16 cellular contexts compared by ENCODE assay signal in genomic region chr3:71391361-71391760, GRCh38.
A peak's percentile ranks its signal among the peaks of the same experiment; 100 is the strongest.
DNase-seq lines count a peak whose midpoint lies in the region; ATAC-seq, FAIRE-seq and TF ChIP-seq lines count a peak whose summit lies in the region.
"Had no signal": no experiment of that assay in that cellular context is flagged by ENCODE, and none has a peak within 500 bp of the region (broad histone marks: within the 10 kb centered on the region; RNA-seq: fewer than 3 reads in every experiment).

No MANE protein-coding gene starts in this region.

- H3F3A ChIP-seq in MM.1S (ENCODE audit: insufficient read depth, low read length) = no peaks in the 10 kb centered on the region

- H3K36me3 ChIP-seq in MM.1S (replicated peaks; ENCODE audit: insufficient read depth, low read length) (no peaks in the 10 kb centered on the region), K562 (ENCODE audit: control insufficient read depth, insufficient read depth, low read length) (no peaks in the 10 kb centered on the region), spleen (no peaks in the 10 kb centered on the region)
- H3K36me3 ChIP-seq: SJCRH30, thyroid gland had no signal

- TF ChIP-seq EP300 in K562 (IDR thresholded peaks at IDR 0.05; ENCODE audit: low read length) = no peak

- H4K20me1 ChIP-seq in MM.1S (ENCODE audit: insufficient read depth, low read length) = no peaks in the 10 kb centered on the region
- no peaks in the 10 kb centered on the region for H4K20me1 ChIP-seq in K562 (replicated peaks; ENCODE audit: control insufficient read depth, insufficient read depth, low read length)

- CTCF ChIA-PET in activated CD4-positive, alpha-beta T cell treated with anti-CD3 and anti-CD28 coated beads for 36 hours (lab: Charles Lee) = interaction anchor here (0.8 to 1.5 kb wide), 2 partner anchors 12 to 296 kb away, joined by 3 to 5 read pairs; no protein-coding TSS in a partner anchor
- CTCF ChIA-PET in K562 (lab: Yijun Ruan, JAX; ENCODE audit: low intra/inter-chr PET ratio) = no interaction called here

- H3K4me2 ChIP-seq in MM.1S (ENCODE audit: low read depth, low read length) (no peak overlapping the region), K562 (ENCODE audit: insufficient read depth, low read length) (no peak overlapping the region)

- H3K4me3 Mint-ChIP-seq in activated CD4-positive, alpha-beta T cell treated with anti-CD3 and anti-CD28 coated beads for 36 hours = peak overlapping the region; percentile 52

- peak overlapping the region; percentile 69 for H3K27ac Mint-ChIP-seq in activated CD4-positive, alpha-beta T cell treated with anti-CD3 and anti-CD28 coated beads for 36 hours

- POLR2A ChIA-PET in activated CD4-positive, alpha-beta T cell treated with anti-CD3 and anti-CD28 coated beads for 36 hours (lab: Charles Lee) = interaction anchor here (0.9 kb wide), 1 partner anchor 193 kb away, joined by 3 read pairs; no protein-coding TSS in a partner anchor
- POLR2A ChIA-PET in K562 (lab: Yijun Ruan, JAX) = interaction anchor here (0.5 to 1.2 kb wide), 2 partner anchors 19 to 78 kb away, joined by 3 read pairs; no protein-coding TSS in a partner anchor

- no peak for TF ChIP-seq POLR2A in K562 (conservative IDR thresholded peaks at IDR 0.05)
- TF ChIP-seq POLR2A in spleen (IDR thresholded peaks at IDR 0.05) = no peak

- peak; percentile 26 for FAIRE-seq in K562 (lab: Jason Lieb, UNC)
- FAIRE-seq: colon had no signal

- TF ChIP-seq RAD21 in K562 (CRISPR knock-in tag; conservative IDR thresholded peaks at IDR 0.05 in 1 of 2, IDR thresholded peaks at IDR 0.05 in 1 of 2) = no peak

- peaks cover 78% of the 10 kb centered on the region for H3K4me1 Mint-ChIP-seq in activated CD4-positive, alpha-beta T cell treated with anti-CD3 and anti-CD28 coated beads for 36 hours

- peaks cover 3% of the 10 kb centered on the region for H3K9me3 Mint-ChIP-seq in activated CD4-positive, alpha-beta T cell treated with anti-CD3 and anti-CD28 coated beads for 36 hours (ENCODE audit: low read depth)

- 0 out of 2 replicates have a peak overlapping the region, but pooled peaks have one; percentile 82 for H3K27ac ChIP-seq in MM.1S (ENCODE audit: low read length)
- H3K27ac ChIP-seq in K562 (ENCODE audit: extremely low read depth, low read depth, low read length) = peak overlapping the region; percentile 42
- peak overlapping the region; percentile 67 to 88 (median 82) for H3K27ac ChIP-seq in spleen
- H3K27ac ChIP-seq: SJCRH30, thyroid gland had no signal

- 57% methylated on average over 6 of the region's 7 CpGs for WGBS in K562 (ENCODE audit: insufficient coverage, low coverage, missing lambda C conversion rate)
- 21 to 47% (median 33%) methylated on average over 7 of the region's 7 CpGs for whole genome bisulfite sequencing in spleen, 5 donors

- no peak overlapping the region for H2AFZ ChIP-seq in MM.1S (ENCODE audit: low read length)
- peak overlapping the region; percentile 26 for H2AFZ ChIP-seq in K562 (ENCODE audit: low read depth, low read length)

- H3K4me3 ChIP-seq in MM.1S (ENCODE audit: low read length) = no peak overlapping the region
- H3K4me3 ChIP-seq in K562 = no peak overlapping the region
- no peak overlapping the region for H3K4me3 ChIP-seq in spleen
- H3K4me3 ChIP-seq: A549, SJCRH30, thyroid gland had no signal

- TF ChIP-seq CTCF in MM.1S (IDR thresholded peaks at IDR 0.05; ENCODE audit: low read length) (no peak), K562 (IDR thresholded peaks at IDR 0.05 in 2 of 3, conservative IDR thresholded peaks at IDR 0.05 in 1 of 3; ENCODE audit: insufficient read depth in 2 of 3, low read depth in 1 of 3, low read length in 3 of 3) (no peak), spleen (IDR thresholded peaks at IDR 0.05 in 8 of 11, conservative IDR thresholded peaks at IDR 0.05 in 3 of 11) (no peak)

- peaks cover 2% of the 10 kb centered on the region for H3K27me3 Mint-ChIP-seq in activated CD4-positive, alpha-beta T cell treated with anti-CD3 and anti-CD28 coated beads for 36 hours

- no peaks in the 10 kb centered on the region for H3K79me2 ChIP-seq in MM.1S (ENCODE audit: low read length)
- H3K79me2 ChIP-seq in K562 (ENCODE audit: control insufficient read depth, insufficient read depth, low read length) = no peaks in the 10 kb centered on the region; the same call in 1 of the 3 replicates

- no peak for DNase-seq in activated CD4-positive, alpha-beta T cell treated with anti-CD3 and anti-CD28 coated beads for 36 hours
- DNase-seq in activated CD4-positive, alpha-beta T cell treated with anti-CD3 and anti-CD28 coated beads for 48 hours = no peak
- DNase-seq in MM.1S (no peak), K562 (ENCODE audit: extremely low read depth in 1 of 4, low spot score in 3 of 4) (no peak), spleen (no peak), NCI-H524 treated with DMSO at 0.1 percent for 48 hours (lab: John Stamatoyannopoulos, UW) (no peak)
- DNase-seq: activated CD4-positive, CD25-positive, alpha-beta regulatory T cell; activated naive CD4-positive, alpha-beta T cell treated with anti-CD3 and anti-CD28 coated beads, Interleukin-2, amount 50 U/mL, for 16 hours; EL; NCI-H510A treated with DMSO at 0.1 percent for 48 hours; SJCRH30; thyroid gland had no signal

- H3K9ac ChIP-seq in MM.1S (ENCODE audit: low read length) (no peak overlapping the region), K562 (ENCODE audit: insufficient read depth in 1 of 2, low read depth in 2 of 2, low read length in 2 of 2) (peak overlapping the region in 1 of 2 experiments; percentile 5; a peak in 2 of 4 replicates)

- peaks cover 10% of the 10 kb centered on the region for H3K36me3 Mint-ChIP-seq in activated CD4-positive, alpha-beta T cell treated with anti-CD3 and anti-CD28 coated beads for 36 hours (ENCODE audit: low read depth)

- H3K27me3 ChIP-seq in MM.1S (replicated peaks; ENCODE audit: insufficient read depth, low read length) (no peaks in the 10 kb centered on the region), K562 (ENCODE audit: control insufficient read depth in 2 of 2, insufficient read depth in 2 of 2, low read length in 2 of 2) (no peaks in the 10 kb centered on the region), spleen (replicated peaks in 1 of 7) (no peaks in the 10 kb centered on the region)
- H3K27me3 ChIP-seq: SJCRH30, thyroid gland had no signal

- no TSS peak for BruUV-seq in K562 (replicated peaks; lab: Mats Ljungman, UMichigan)

- H3K9me2 ChIP-seq in MM.1S (replicated peaks; ENCODE audit: insufficient read depth, low read length) = no peaks in the 10 kb centered on the region

- intact Hi-C loops in activated CD4-positive, alpha-beta T cell treated with anti-CD3 and anti-CD28 coated beads for 36 hours (cut with DNase I, micrococcal nuclease) = loop anchor here in 1 of 2 experiments (2.0 to 5.0 kb wide), 6 partner anchors 51 to 329 kb away; no protein-coding TSS in a partner anchor
- intact Hi-C loops in K562 (cut with micrococcal nuclease) = loop anchor here (10.0 kb wide), 1 partner anchor 147 kb away; no protein-coding TSS in a partner anchor
- intact Hi-C loops in spleen (cut with DNase I; ENCODE audit: low total_unique reads) = no loop called here

- no peak for ATAC-seq in activated CD4-positive, alpha-beta T cell treated with anti-CD3 and anti-CD28 coated beads for 36 hours
- ATAC-seq in K562 (no peak), HG02571 (IDR thresholded peaks at IDR 0.05; ENCODE audit: unreplicated experiment) (no peak)
- ATAC-seq in activated CD4-positive, CD25-positive, alpha-beta regulatory T cell treated with anti-CD3 and anti-CD28 coated beads, Interleukin-2, amount 50 U/mL, for 24 hours = no peak
- ATAC-seq: A549 had no signal

- no peaks in the 10 kb centered on the region for H3K9me1 ChIP-seq in K562 (ENCODE audit: control insufficient read depth, insufficient read depth, low read length)

- in situ Hi-C loops in K562 (cut with MboI) = no loop called here

- peaks cover 29% of the 10 kb centered on the region for H3K4me1 ChIP-seq in MM.1S (ENCODE audit: low read length)
- H3K4me1 ChIP-seq in K562 (replicated peaks in 1 of 2; ENCODE audit: control insufficient read depth in 2 of 2, insufficient read depth in 2 of 2, low read length in 2 of 2) = peaks cover 4 to 38% of the 10 kb centered on the region in 2 experiments; a peak in 4 of 5 replicates
- peaks cover 45 to 98% (median 70%) of the 10 kb centered on the region in 6 donors for H3K4me1 ChIP-seq in spleen
- H3K4me1 ChIP-seq: SJCRH30 had no signal

- H3K9me3 ChIP-seq in MM.1S (replicated peaks; ENCODE audit: insufficient read depth, low read length) (no peaks in the 10 kb centered on the region), K562 (replicated peaks; ENCODE audit: control insufficient read depth, insufficient read depth, low read depth, low read length) (no peaks in the 10 kb centered on the region), spleen (no peaks in the 10 kb centered on the region)
- H3K9me3 ChIP-seq: A549, SJCRH30, thyroid gland had no signal

TF ChIP-seq in K562, 482 proteins besides CTCF, POLR2A, EP300 and RAD21:
- TF ChIP-seq MEIS2 (IDR thresholded peaks at IDR 0.05; ENCODE audit: partially characterized antibody) (peak; percentile 44), GTF2E2 (tag; IDR thresholded peaks at IDR 0.05) (no peak)
TF ChIP-seq in K562: peak in this region for 1.
